In the genomic region with DNA sequence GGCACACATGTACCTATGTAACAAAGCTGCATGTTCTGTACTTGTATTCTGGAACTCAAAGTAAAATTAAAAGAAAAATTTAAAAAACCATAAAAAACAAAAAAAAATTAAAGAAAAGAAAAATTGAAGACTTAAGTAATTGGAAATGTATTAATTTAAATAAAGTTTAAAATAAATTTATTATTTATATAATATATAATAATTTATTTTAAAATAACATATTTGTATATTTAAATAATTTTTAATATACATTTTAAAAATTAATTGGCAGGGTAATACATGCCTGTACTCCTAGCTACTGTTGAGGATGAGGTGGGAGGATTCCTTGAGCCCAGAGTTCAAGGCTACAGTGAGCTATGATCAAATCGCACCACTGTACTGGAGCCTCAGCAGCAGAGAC, we compare ENCODE assay signal across 30 cellular contexts.
"Had no signal": no experiment of that assay in that cellular context is flagged by ENCODE, and none has a peak within 500 bp of the region (broad histone marks: within the 10 kb centered on the region; RNA-seq: fewer than 3 reads in every experiment).

No MANE protein-coding gene starts in this region.

- H3K27ac ChIP-seq: hepatocyte, lower lobe of right lung, neural progenitor cell, neutrophil, prostate gland, skin epidermis, spleen, suprapubic skin, thoracic aorta, tibial artery, uterus had no signal

- DNase-seq: islet precursor cell; kidney glomerular epithelial cell; left cardiac atrium; left ventricle myocardium superior; lower lobe of right lung; mammary epithelial cell; mesenchymal stem cell; naive B cell; natural killer cell; nephron progenitor cell; occipital lobe; retina; right cardiac atrium; spleen; stimulated activated CD4-positive, alpha-beta T cell treated with anti-CD3 and anti-CD28 coated beads, Interleukin-4, amount 100 ng/mL, for 24 hours; stimulated activated naive CD4-positive, alpha-beta T cell; tibial artery; trophoblast cell; uterus had no signal

- H3K4me3 Mint-ChIP-seq: naive B cell; natural killer cell; nephron progenitor cell; neural progenitor cell; stimulated activated effector memory CD8-positive, alpha-beta T cell treated with anti-CD3 and anti-CD28 coated beads, Interleukin-12 subunit alpha, Interleukin-12 subunit beta, amount 100 ng/mL, for 72 hours; stimulated activated naive CD8-positive, alpha-beta T cell treated with anti-CD3 and anti-CD28 coated beads, Interleukin-15, Interleukin-2, amounts not matched to agents 100 ng/mL and 50 ng/mL, for 24 hours had no signal

- ATAC-seq: left cardiac atrium; left lobe of liver; left ventricle myocardium superior; lower lobe of right lung; natural killer cell; right cardiac atrium; sciatic nerve; stimulated activated effector memory CD8-positive, alpha-beta T cell treated with anti-CD3 and anti-CD28 coated beads, Interleukin-12 subunit alpha, Interleukin-12 subunit beta, amount 100 ng/mL, for 72 hours had no signal

- H3K4me3 ChIP-seq: hepatocyte, lower lobe of right lung, neural progenitor cell, prostate gland, skin epidermis, spleen, suprapubic skin, thoracic aorta, tibial artery, uterus had no signal

- H3K36me3 Mint-ChIP-seq: naive B cell; stimulated activated effector memory CD8-positive, alpha-beta T cell treated with anti-CD3 and anti-CD28 coated beads, Interleukin-12 subunit alpha, Interleukin-12 subunit beta, amount 100 ng/mL, for 72 hours had no signal

- H3K9me3 ChIP-seq: neutrophil, prostate gland, suprapubic skin, uterus had no signal

- H3K4me1 ChIP-seq: lower lobe of right lung, neural progenitor cell, prostate gland, spleen, suprapubic skin, tibial artery, uterus had no signal

- H3K36me3 ChIP-seq: lower lobe of right lung, neural progenitor cell, neutrophil, prostate gland, spleen, suprapubic skin, thoracic aorta, tibial artery, uterus had no signal

- H3K27ac Mint-ChIP-seq: natural killer cell; nephron progenitor cell; neural progenitor cell; stimulated activated effector memory CD8-positive, alpha-beta T cell treated with anti-CD3 and anti-CD28 coated beads, Interleukin-12 subunit alpha, Interleukin-12 subunit beta, amount 100 ng/mL, for 72 hours; stimulated activated naive CD8-positive, alpha-beta T cell treated with anti-CD3 and anti-CD28 coated beads, Interleukin-15, Interleukin-2, amounts not matched to agents 100 ng/mL and 50 ng/mL, for 24 hours had no signal

- H3K9ac ChIP-seq: neural progenitor cell had no signal

- H3K27me3 Mint-ChIP-seq: naive B cell; stimulated activated naive CD8-positive, alpha-beta T cell treated with anti-CD3 and anti-CD28 coated beads, Interleukin-15, Interleukin-2, amounts not matched to agents 100 ng/mL and 50 ng/mL, for 24 hours had no signal

- H3K4me1 Mint-ChIP-seq: naive B cell; natural killer cell; nephron progenitor cell; neural progenitor cell; stimulated activated effector memory CD8-positive, alpha-beta T cell treated with anti-CD3 and anti-CD28 coated beads, Interleukin-12 subunit alpha, Interleukin-12 subunit beta, amount 100 ng/mL, for 72 hours had no signal
